In the genomic region with DNA sequence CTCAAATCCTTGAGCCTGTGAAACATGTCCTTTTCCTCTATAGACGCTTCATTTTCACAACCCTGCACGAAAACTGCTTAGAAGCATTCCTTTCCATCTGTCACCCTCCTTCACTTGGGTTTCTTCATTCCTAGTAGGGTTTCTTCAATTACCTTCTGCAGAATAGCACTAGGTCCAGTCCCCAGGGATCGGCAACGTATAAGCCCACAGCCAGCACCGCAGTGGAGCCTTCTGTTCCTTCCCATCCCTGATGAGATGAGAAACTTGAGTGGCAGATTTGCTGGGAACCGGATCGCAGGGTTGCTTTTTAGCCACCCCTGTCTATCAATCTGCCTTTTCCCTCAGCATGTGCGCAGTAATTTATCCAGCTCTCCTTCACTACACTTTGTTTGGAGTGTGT, we compare ENCODE assay signal across 15 cellular contexts.
DNase-seq lines count a peak whose midpoint lies in the region; ATAC-seq and TF ChIP-seq lines count a peak whose summit lies in the region.
"Had no signal": no experiment of that assay in that cellular context is flagged by ENCODE, and none has a peak within 500 bp of the region (broad histone marks: within the 10 kb centered on the region; RNA-seq: fewer than 3 reads in every experiment).

No MANE protein-coding gene starts in this region.

- peaks cover 22% of the 10 kb centered on the region for H3K4me1 Mint-ChIP-seq in activated T-cell treated with anti-CD3 and anti-CD28 coated beads, Interleukin-2, amount 50 U/mL, for 72 hours (ENCODE audit: low read depth)
- H3K4me1 Mint-ChIP-seq in effector memory CD8-positive, alpha-beta T cell (ENCODE audit: low read depth in 2 of 2), result peaks cover 2 to 11% of the 10 kb centered on the region in 2 donors
- peaks cover 15% of the 10 kb centered on the region for H3K4me1 Mint-ChIP-seq in stimulated activated memory B cell treated with anti-CD40 and anti-IgM and Interleukin-4, amounts not matched to agents 10 μg/mL and 1 μg/mL and 100 μg/mL, for 72 hours

- H3K4me1 ChIP-seq in right atrium auricular region, result peaks cover 0 to 24% of the 10 kb centered on the region in 2 donors

- H3K4me3 Mint-ChIP-seq in activated T-cell treated with anti-CD3 and anti-CD28 coated beads, Interleukin-2, amount 50 U/mL, for 72 hours, result peak overlapping the region; percentile 55 to 89
- H3K4me3 Mint-ChIP-seq in effector memory CD8-positive, alpha-beta T cell, result peak overlapping the region; percentile 74 to 87
- H3K4me3 Mint-ChIP-seq in stimulated activated memory B cell treated with anti-CD40 and anti-IgM and Interleukin-4, amounts not matched to agents 10 μg/mL and 1 μg/mL and 100 μg/mL, for 72 hours, result peak overlapping the region; percentile 1

- no peaks in the 10 kb centered on the region for H3K36me3 Mint-ChIP-seq in activated T-cell treated with anti-CD3 and anti-CD28 coated beads, Interleukin-2, amount 50 U/mL, for 72 hours (ENCODE audit: insufficient read depth in 2 of 2)
- H3K36me3 Mint-ChIP-seq in effector memory CD8-positive, alpha-beta T cell (ENCODE audit: insufficient read depth), result no peaks in the 10 kb centered on the region
- no peaks in the 10 kb centered on the region for H3K36me3 Mint-ChIP-seq in stimulated activated memory B cell treated with anti-CD40 and anti-IgM and Interleukin-4, amounts not matched to agents 10 μg/mL and 1 μg/mL and 100 μg/mL, for 72 hours

- DNase-seq in activated T-cell treated with anti-CD3 and anti-CD28 coated beads, Interleukin-2, amount 50 U/mL, for 72 hours, result no peak
- no peak for DNase-seq in activated T-cell treated with anti-CD3 and anti-CD28 coated beads, Interleukin-2, amount 50 U/mL, for 1 hour
- DNase-seq in NCI-H82 (lab: John Stamatoyannopoulos, UW) (peak; percentile 87), NOMO-1 treated with DMSO at 0.1 percent for 48 hours (lab: John Stamatoyannopoulos, UW; ENCODE audit: unreplicated experiment) (no peak), right atrium auricular region (ENCODE audit: low spot score) (no peak)
- DNase-seq in effector memory CD8-positive, alpha-beta T cell, result no peak
- no peak for DNase-seq in stimulated activated CD4-positive, alpha-beta T cell treated with anti-CD3 and anti-CD28 coated beads, Interleukin-12 subunit alpha, Interleukin-12 subunit beta, amount 100 ng/mL, for 4 hours
- DNase-seq: body of pancreas; DMS153; effector memory CD4-positive, alpha-beta T cell; foreskin fibroblast; mesenchymal stem cell; SJCRH30 had no signal

- no peaks in the 10 kb centered on the region for H3K36me3 ChIP-seq in right atrium auricular region
- H3K36me3 ChIP-seq: ovary, SJCRH30 had no signal

- H3K4me3 ChIP-seq in right atrium auricular region, result no peak overlapping the region
- H3K4me3 ChIP-seq: body of pancreas, SJCRH30 had no signal

- TF ChIP-seq CTCF in right atrium auricular region (IDR thresholded peaks at IDR 0.05), result no peak

- H3K27me3 Mint-ChIP-seq in activated T-cell treated with anti-CD3 and anti-CD28 coated beads, Interleukin-2, amount 50 U/mL, for 72 hours (ENCODE audit: low read depth), result peaks cover 33% of the 10 kb centered on the region
- H3K27me3 Mint-ChIP-seq in effector memory CD8-positive, alpha-beta T cell, result peaks cover 44 to 68% of the 10 kb centered on the region in 2 donors
- H3K27me3 Mint-ChIP-seq in stimulated activated memory B cell treated with anti-CD40 and anti-IgM and Interleukin-4, amounts not matched to agents 10 μg/mL and 1 μg/mL and 100 μg/mL, for 72 hours, result peaks cover 44% of the 10 kb centered on the region

- no peak overlapping the region for H3K27ac Mint-ChIP-seq in activated T-cell treated with anti-CD3 and anti-CD28 coated beads, Interleukin-2, amount 50 U/mL, for 72 hours
- no peak overlapping the region for H3K27ac Mint-ChIP-seq in effector memory CD8-positive, alpha-beta T cell
- no peak overlapping the region for H3K27ac Mint-ChIP-seq in stimulated activated memory B cell treated with anti-CD40 and anti-IgM and Interleukin-4, amounts not matched to agents 10 μg/mL and 1 μg/mL and 100 μg/mL, for 72 hours

- no peak overlapping the region for H3K27ac ChIP-seq in right atrium auricular region
- H3K27ac ChIP-seq: body of pancreas, ovary, SJCRH30 had no signal

- no peaks in the 10 kb centered on the region for H3K9me3 Mint-ChIP-seq in activated T-cell treated with anti-CD3 and anti-CD28 coated beads, Interleukin-2, amount 50 U/mL, for 72 hours
- H3K9me3 Mint-ChIP-seq in effector memory CD8-positive, alpha-beta T cell, result no peaks in the 10 kb centered on the region
- H3K9me3 Mint-ChIP-seq in stimulated activated memory B cell treated with anti-CD40 and anti-IgM and Interleukin-4, amounts not matched to agents 10 μg/mL and 1 μg/mL and 100 μg/mL, for 72 hours, result no peaks in the 10 kb centered on the region

- no peaks in the 10 kb centered on the region for H3K9me3 ChIP-seq in right atrium auricular region
- H3K9me3 ChIP-seq: body of pancreas, ovary, SJCRH30 had no signal

- peaks cover 0 to 4% of the 10 kb centered on the region in 2 donors for H3K27me3 ChIP-seq in right atrium auricular region
- H3K27me3 ChIP-seq: ovary, SJCRH30 had no signal

- ATAC-seq in activated T-cell treated with anti-CD3 and anti-CD28 coated beads, Interleukin-2, amount 50 U/mL, for 72 hours (replicated peaks in 1 of 2), result no peak
- ATAC-seq in effector memory CD8-positive, alpha-beta T cell (replicated peaks), result no peak
- no peak for ATAC-seq in stimulated activated memory B cell treated with anti-CD40 and anti-IgM and Interleukin-4, amounts not matched to agents 10 μg/mL and 1 μg/mL and 100 μg/mL, for 72 hours

Comparison
In these comparisons a context has a peak if more than half of its experiments do, and no peak if none do; other contexts are left out.
1. H3K4me3 Mint-ChIP-seq: peak in every context shown above with its lines; median percentile 80 in effector memory CD8-positive, alpha-beta T cell; 72 in activated T-cell treated with anti-CD3 and anti-CD28 coated beads, Interleukin-2, amount 50 U/mL, for 72 hours; 1 in stimulated activated memory B cell treated with anti-CD40 and anti-IgM and Interleukin-4, amounts not matched to agents 10 μg/mL and 1 μg/mL and 100 μg/mL, for 72 hours.